In the genomic region with DNA sequence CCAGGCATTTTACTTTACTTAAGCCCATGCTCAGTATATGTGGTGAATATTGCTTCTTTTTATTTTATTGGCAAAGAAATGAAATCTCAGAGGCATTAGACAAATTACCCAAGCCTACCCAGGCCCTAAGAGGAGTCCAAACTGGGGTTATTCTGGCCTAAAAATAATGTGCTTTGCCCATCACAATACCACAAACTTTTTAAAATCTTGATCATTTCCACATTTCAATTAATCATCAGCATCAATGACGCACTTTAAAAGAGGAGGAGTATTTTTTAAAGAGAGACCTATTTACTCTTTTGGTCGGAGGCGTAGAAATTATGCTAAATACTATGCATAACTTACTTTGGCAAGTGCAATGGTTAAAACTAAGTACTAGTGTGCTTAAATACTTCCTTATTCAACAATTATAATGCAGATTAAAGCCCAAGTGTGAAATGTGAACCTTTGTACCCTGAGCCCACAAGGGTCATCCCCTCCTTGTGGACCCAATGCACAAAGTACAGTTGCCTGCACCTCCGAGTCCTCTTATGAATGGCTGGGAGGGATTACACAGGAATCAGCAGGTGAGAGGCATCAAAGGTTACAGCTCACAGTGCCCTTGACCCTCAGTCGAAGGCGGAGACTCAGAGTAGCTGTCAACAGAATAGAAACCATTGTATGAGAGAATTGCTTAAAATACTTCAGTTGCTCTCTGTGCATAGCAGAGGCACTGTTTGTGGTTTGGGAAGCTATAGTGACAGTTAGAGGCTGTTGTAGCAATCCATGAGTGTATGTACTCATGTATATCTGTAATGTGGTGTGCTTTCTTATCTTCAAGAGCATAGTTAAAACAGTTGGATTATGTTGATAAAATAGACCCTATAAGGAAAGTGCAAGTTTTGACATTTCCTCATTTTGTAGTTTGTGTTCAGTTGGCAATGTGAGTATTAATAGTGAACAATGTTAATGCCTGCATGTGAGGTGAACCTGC, we compare ENCODE assay signal across 1 cellular context.
TF ChIP-seq lines count a peak whose summit lies in the region.

No MANE protein-coding gene starts in this region.

TF ChIP-seq in GM23338, 12 proteins besides CTCF, POLR2A, EP300 and RAD21 (continued from another document):
- TF ChIP-seq, protein P1, sequence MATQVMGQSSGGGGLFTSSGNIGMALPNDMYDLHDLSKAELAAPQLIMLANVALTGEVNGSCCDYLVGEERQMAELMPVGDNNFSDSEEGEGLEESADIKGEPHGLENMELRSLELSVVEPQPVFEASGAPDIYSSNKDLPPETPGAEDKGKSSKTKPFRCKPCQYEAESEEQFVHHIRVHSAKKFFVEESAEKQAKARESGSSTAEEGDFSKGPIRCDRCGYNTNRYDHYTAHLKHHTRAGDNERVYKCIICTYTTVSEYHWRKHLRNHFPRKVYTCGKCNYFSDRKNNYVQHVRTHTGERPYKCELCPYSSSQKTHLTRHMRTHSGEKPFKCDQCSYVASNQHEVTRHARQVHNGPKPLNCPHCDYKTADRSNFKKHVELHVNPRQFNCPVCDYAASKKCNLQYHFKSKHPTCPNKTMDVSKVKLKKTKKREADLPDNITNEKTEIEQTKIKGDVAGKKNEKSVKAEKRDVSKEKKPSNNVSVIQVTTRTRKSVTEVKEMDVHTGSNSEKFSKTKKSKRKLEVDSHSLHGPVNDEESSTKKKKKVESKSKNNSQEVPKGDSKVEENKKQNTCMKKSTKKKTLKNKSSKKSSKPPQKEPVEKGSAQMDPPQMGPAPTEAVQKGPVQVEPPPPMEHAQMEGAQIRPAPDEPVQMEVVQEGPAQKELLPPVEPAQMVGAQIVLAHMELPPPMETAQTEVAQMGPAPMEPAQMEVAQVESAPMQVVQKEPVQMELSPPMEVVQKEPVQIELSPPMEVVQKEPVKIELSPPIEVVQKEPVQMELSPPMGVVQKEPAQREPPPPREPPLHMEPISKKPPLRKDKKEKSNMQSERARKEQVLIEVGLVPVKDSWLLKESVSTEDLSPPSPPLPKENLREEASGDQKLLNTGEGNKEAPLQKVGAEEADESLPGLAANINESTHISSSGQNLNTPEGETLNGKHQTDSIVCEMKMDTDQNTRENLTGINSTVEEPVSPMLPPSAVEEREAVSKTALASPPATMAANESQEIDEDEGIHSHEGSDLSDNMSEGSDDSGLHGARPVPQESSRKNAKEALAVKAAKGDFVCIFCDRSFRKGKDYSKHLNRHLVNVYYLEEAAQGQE (IDR thresholded peaks at IDR 0.05; ENCODE audit: unreplicated experiment) = no peak
- no peak for TF ChIP-seq EZH2phosphoT487 (IDR thresholded peaks at IDR 0.05; ENCODE audit: unreplicated experiment)
- no peak for TF ChIP-seq POLR2AphosphoS5 (IDR thresholded peaks at IDR 0.05; ENCODE audit: low read depth)
